In genomic region chr12:95003213-95003920, GRCh38 we compare ENCODE assay signal across 1 cellular context.
A peak's percentile ranks its signal among the peaks of the same experiment; 100 is the strongest.
TF ChIP-seq lines count a peak whose summit lies in the region.

Gene NDUFA12, minus strand, starts transcription at chr12:95003697. Its CDS starts 17 bp downstream, at chr12:95003680.

TF ChIP-seq in K562, 482 proteins besides CTCF, POLR2A, EP300 and RAD21 (continued from another document and continues in another):
- TF ChIP-seq CREB3L1 (IDR thresholded peaks at IDR 0.05; ENCODE audit: borderline replicate concordance, low read depth) (peak; percentile 56; the same call in 1 of the 2 replicates), ARID3A (IDR thresholded peaks at IDR 0.05; ENCODE audit: borderline replicate concordance, low read depth, low read length) (no peak), ZFPM2 (CRISPR knock-in tag; IDR thresholded peaks at IDR 0.05) (no peak), ASH1L (IDR thresholded peaks at IDR 0.05; ENCODE audit: borderline replicate concordance, low read depth, partially characterized antibody) (no peak), ARID1B (IDR thresholded peaks at IDR 0.05) (no peak), DDX20 (tag; IDR thresholded peaks at IDR 0.05; ENCODE audit: low read depth) (no peak), MLX (CRISPR knock-in tag; conservative IDR thresholded peaks at IDR 0.05) (no peak), POLR3A (IDR thresholded peaks at IDR 0.05; ENCODE audit: borderline replicate concordance, extremely low read depth, insufficient read depth, insufficient read length) (no peak), HNRNPUL1 (IDR thresholded peaks at IDR 0.05; ENCODE audit: low read length) (no peak), MAZ (CRISPR knock-in tag; conservative IDR thresholded peaks at IDR 0.05 in 1 of 2, IDR thresholded peaks at IDR 0.05 in 1 of 2) (peak; percentile 65 to 82), MCM2 (IDR thresholded peaks at IDR 0.05; ENCODE audit: low read depth) (no peak), ZBTB49 (CRISPR knock-in tag; IDR thresholded peaks at IDR 0.05; ENCODE audit: borderline replicate concordance) (no peak), MEF2A (IDR thresholded peaks at IDR 0.05; ENCODE audit: control insufficient read depth, low read depth, low read length) (no peak), ZNF143 (CRISPR knock-in tag; IDR thresholded peaks at IDR 0.05) (no peak), ZNF197 (CRISPR knock-in tag; IDR thresholded peaks at IDR 0.05; ENCODE audit: low read depth) (no peak), SNAPC5 (CRISPR knock-in tag; IDR thresholded peaks at IDR 0.05) (no peak), HCFC1 (IDR thresholded peaks at IDR 0.05; ENCODE audit: low read depth, low read length) (peak; percentile 75), PTBP1 (IDR thresholded peaks at IDR 0.05; ENCODE audit: low read depth, low read length) (no peak), BHLHE40 (IDR thresholded peaks at IDR 0.05; ENCODE audit: low read length) (peak; percentile 50; the same call in 1 of the 2 replicates), HEY1 (CRISPR knock-in tag; IDR thresholded peaks at IDR 0.05; ENCODE audit: borderline replicate concordance) (no peak), BACH1 (tag; IDR thresholded peaks at IDR 0.05) (no peak), OTX1 (CRISPR knock-in tag; IDR thresholded peaks at IDR 0.05) (no peak), CXXC5 (CRISPR knock-in tag; IDR thresholded peaks at IDR 0.05) (peak; percentile 74), POU5F1 (IDR thresholded peaks at IDR 0.05; ENCODE audit: borderline replicate concordance, low read depth, low read length, partially characterized antibody) (no peak), MBD2 (IDR thresholded peaks at IDR 0.05; ENCODE audit: borderline replicate concordance, low read depth) (peak; percentile 73), ZNF395 (CRISPR knock-in tag; IDR thresholded peaks at IDR 0.05) (peak; percentile 48; the same call in 1 of the 2 replicates), NR3C1 (CRISPR knock-in tag; IDR thresholded peaks at IDR 0.05) (no peak), HMG20A (CRISPR knock-in tag; conservative IDR thresholded peaks at IDR 0.05) (no peak), TEAD4 (IDR thresholded peaks at IDR 0.05; ENCODE audit: low read length) (no peak), TEAD4 (CRISPR knock-in tag; IDR thresholded peaks at IDR 0.05; ENCODE audit: borderline replicate concordance) (no peak), ZZZ3 (IDR thresholded peaks at IDR 0.05) (no peak), CBFB (CRISPR knock-in tag; IDR thresholded peaks at IDR 0.05) (no peak), JUND (IDR thresholded peaks at IDR 0.05; ENCODE audit: borderline replicate concordance, low read depth, low read length) (0 out of 2 replicates have a peak, but pooled peaks have one; percentile 58), JUND (tag; IDR thresholded peaks at IDR 0.05; ENCODE audit: borderline replicate concordance, low read depth, low read length) (no peak; the same call in 2 of the 3 replicates), HMGN3 (IDR thresholded peaks at IDR 0.05; ENCODE audit: borderline replicate concordance, extremely low read depth, insufficient read length, low read depth, low read length) (peak; percentile 85), SREBF1 (IDR thresholded peaks at IDR 0.05; ENCODE audit: borderline replicate concordance, low read depth, low read length) (no peak), BRF2 (IDR thresholded peaks at IDR 0.05; ENCODE audit: borderline replicate concordance, insufficient read depth, insufficient read length) (no peak), CHD7 (IDR thresholded peaks at IDR 0.05; ENCODE audit: low read depth, low read length) (no peak), KDM5B (IDR thresholded peaks at IDR 0.05; ENCODE audit: insufficient replicate concordance, low read depth, low read length) (peak; percentile 98), KDM4B (IDR thresholded peaks at IDR 0.05; ENCODE audit: borderline replicate concordance in 2 of 2, low read depth in 1 of 2) (peak in 1 of 2 experiments; percentile 44; a peak in 1 of 4 replicates)
